Comparison of ENCODE assay signal across 1 cellular context in the genomic region with DNA sequence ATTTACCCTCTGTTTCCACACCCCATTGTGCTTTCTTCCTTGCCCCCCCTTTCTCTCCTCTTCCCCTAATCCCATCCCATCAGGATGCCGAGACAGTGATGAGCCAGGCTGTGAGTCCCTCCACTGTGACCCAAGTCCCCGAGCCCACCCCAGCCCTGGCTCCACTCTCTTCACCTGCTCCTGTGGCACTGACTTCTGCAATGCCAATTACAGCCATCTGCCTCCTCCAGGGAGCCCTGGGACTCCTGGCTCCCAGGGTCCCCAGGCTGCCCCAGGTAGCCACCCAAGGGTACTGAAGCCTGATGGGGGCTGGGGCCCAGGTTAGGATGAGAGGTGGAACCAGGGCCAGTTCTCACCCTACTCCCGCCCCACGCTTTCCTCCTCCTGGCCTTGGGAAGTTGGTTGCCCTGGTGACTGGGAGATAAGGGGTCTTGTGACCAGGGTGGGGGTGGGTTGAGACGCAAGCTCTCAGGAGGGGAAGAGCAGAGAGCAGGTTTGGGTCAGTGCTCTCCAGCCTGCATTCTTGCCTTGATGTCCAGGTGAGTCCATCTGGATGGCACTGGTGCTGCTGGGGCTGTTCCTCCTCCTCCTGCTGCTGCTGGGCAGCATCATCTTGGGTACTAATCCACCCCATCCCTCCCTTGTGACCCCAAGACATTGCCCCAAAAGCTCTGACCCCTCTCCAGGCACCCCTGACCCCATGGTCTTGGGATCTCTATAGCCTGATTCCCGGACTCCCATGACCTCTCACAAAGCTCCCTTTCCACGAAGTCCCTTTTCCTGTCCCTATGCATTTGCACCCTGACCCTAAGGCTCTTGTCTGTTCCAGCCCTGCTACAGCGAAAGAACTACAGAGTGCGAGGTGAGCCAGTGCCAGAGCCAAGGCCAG.
A peak's percentile ranks its signal among the peaks of the same experiment; 100 is the strongest.
TF ChIP-seq lines count a peak whose summit lies in the region.

No MANE protein-coding gene starts in this region.

TF ChIP-seq in HEK293, 187 proteins besides CTCF, POLR2A, EP300 and RAD21 (continued from another document):
- TF ChIP-seq, protein P1, sequence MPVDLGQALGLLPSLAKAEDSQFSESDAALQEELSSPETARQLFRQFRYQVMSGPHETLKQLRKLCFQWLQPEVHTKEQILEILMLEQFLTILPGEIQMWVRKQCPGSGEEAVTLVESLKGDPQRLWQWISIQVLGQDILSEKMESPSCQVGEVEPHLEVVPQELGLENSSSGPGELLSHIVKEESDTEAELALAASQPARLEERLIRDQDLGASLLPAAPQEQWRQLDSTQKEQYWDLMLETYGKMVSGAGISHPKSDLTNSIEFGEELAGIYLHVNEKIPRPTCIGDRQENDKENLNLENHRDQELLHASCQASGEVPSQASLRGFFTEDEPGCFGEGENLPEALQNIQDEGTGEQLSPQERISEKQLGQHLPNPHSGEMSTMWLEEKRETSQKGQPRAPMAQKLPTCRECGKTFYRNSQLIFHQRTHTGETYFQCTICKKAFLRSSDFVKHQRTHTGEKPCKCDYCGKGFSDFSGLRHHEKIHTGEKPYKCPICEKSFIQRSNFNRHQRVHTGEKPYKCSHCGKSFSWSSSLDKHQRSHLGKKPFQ (tag by site-specific recombination; IDR thresholded peaks at IDR 0.05), result peak; percentile 84
- TF ChIP-seq ZNF701 (tag by site-specific recombination; IDR thresholded peaks at IDR 0.05) (no peak), ZNF785 (tag by site-specific recombination; IDR thresholded peaks at IDR 0.05) (no peak), OSR2 (tag by site-specific recombination; IDR thresholded peaks at IDR 0.05) (no peak)
- TF ChIP-seq, protein P2, sequence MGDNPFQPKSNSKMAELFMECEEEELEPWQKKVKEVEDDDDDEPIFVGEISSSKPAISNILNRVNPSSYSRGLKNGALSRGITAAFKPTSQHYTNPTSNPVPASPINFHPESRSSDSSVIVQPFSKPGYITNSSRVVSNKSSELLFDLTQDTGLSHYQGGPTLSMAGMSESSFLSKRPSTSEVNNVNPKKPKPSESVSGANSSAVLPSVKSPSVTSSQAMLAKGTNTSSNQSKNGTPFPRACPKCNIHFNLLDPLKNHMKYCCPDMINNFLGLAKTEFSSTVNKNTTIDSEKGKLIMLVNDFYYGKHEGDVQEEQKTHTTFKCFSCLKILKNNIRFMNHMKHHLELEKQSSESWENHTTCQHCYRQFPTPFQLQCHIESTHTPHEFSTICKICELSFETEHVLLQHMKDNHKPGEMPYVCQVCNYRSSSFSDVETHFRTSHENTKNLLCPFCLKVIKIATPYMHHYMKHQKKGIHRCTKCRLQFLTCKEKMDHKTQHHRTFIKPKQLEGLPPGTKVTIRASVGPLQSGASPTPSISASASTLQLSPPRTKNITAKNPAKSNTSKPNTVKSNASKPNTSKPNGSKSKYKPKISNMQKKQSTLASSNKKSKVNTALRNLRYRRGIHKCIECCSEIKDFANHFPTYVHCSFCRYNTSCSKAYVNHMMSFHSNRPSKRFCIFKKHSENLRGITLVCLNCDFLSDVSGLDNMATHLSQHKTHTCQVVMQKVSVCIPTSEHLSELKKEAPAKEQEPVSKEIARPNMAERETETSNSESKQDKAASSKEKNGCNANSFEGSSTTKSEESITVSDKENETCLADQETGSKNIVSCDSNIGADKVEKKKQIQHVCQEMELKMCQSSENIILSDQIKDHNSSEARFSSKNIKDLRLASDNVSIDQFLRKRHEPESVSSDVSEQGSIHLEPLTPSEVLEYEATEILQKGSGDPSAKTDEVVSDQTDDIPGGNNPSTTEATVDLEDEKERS (tag by site-specific recombination; IDR thresholded peaks at IDR 0.05), result no peak
